In genomic region chr5:142178651-142179050, GRCh38 we compare ENCODE assay signal across 23 cellular contexts.
"Had no signal": no experiment of that assay in that cellular context is flagged by ENCODE, and none has a peak within 500 bp of the region (broad histone marks: within the 10 kb centered on the region; RNA-seq: fewer than 3 reads in every experiment).

No MANE protein-coding gene starts in this region.

- H3K36me3 ChIP-seq: brain microvascular endothelial cell had no signal

- H3K4me3 ChIP-seq: coronary artery, dorsolateral prefrontal cortex had no signal

- H3K27ac ChIP-seq: brain microvascular endothelial cell, coronary artery, dorsolateral prefrontal cortex had no signal

- H3K27me3 ChIP-seq: brain microvascular endothelial cell, dorsolateral prefrontal cortex had no signal

- DNase-seq: activated CD4-positive, alpha-beta memory T cell treated with anti-CD3 and anti-CD28 coated beads for 36 hours; activated CD4-positive, alpha-beta T cell treated with anti-CD3 and anti-CD28 coated beads for 36 hours; activated CD4-positive, alpha-beta T cell treated with anti-CD3 and anti-CD28 coated beads, Interleukin-2, amount 10 ng/mL, durations not matched to agents 24 days and 14 days; activated CD4-positive, CD25-positive, alpha-beta regulatory T cell; activated CD4-positive, CD25-positive, alpha-beta regulatory T cell treated with anti-CD3 and anti-CD28 coated beads, Interleukin-2, amount 50 U/mL, for 72 hours; activated CD8-positive, alpha-beta memory T cell treated with anti-CD3 and anti-CD28 coated beads, Interleukin-2, amount 10 ng/mL, durations not matched to agents 7 days and 5 days; activated CD8-positive, alpha-beta memory T cell treated with anti-CD3 and anti-CD28 coated beads, Interleukin-2, amount 50 U/mL, for 4 hours; activated CD8-positive, alpha-beta T cell treated with anti-CD3 and anti-CD28 coated beads, Interleukin-2, amount 10 ng/mL, durations not matched to agents 7 days and 5 days; activated gamma-delta T cell treated with Interleukin-2 at 50 U/mL for 16 hours; activated naive CD4-positive, alpha-beta T cell treated with anti-CD3 and anti-CD28 coated beads, Interleukin-2, amount 50 U/mL, for 16 hours; activated naive CD4-positive, alpha-beta T cell treated with Interleukin-2 at 50 U/mL for 16 hours; activated T-cell treated with anti-CD3 and anti-CD28 coated beads, Interleukin-2, amount 50 U/mL, for 1 hour; activated T-cell treated with anti-CD3 and anti-CD28 coated beads, Interleukin-2, amount 50 U/mL, for 48 hours; amniotic stem cell; anterior cingulate cortex; brain microvascular endothelial cell; dorsolateral prefrontal cortex; effector memory CD4-positive, alpha-beta T cell; endodermal cell; foreskin fibroblast; T-helper 2 cell had no signal

- ATAC-seq: activated CD4-positive, alpha-beta T cell treated with anti-CD3 and anti-CD28 coated beads for 36 hours; activated CD8-positive, alpha-beta memory T cell treated with anti-CD3 and anti-CD28 coated beads, Interleukin-2, amount 10 ng/mL, durations not matched to agents 7 days and 5 days; activated CD8-positive, alpha-beta T cell treated with anti-CD3 and anti-CD28 coated beads, Interleukin-2, amount 10 ng/mL, durations not matched to agents 7 days and 5 days; esophagus mucosa had no signal
